Comparison of ENCODE assay signal across 1 cellular context in the genomic region with DNA sequence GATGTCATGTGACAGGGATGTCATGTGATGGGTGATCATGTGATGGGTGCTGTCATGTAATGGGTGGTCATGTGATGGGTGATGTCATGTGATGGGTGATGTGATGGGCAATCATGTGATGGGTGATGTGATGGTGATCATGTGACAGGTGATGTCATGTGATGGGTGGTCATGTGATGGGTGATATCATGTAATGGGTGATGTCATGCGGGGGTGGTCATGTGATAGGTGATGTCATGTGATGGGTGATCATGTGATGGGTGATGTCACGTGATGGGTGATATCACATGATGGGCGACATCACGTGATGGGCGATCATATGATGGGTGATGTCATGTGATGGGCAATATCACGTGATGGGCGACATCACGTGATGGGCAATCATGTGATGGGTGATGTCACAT.
TF ChIP-seq lines count a peak whose summit lies in the region.

No MANE protein-coding gene starts in this region.

TF ChIP-seq in K562, 482 proteins besides CTCF, POLR2A, EP300 and RAD21 (continued from another document and continues in another):
- no peak for TF ChIP-seq ZNF707 (CRISPR knock-in tag; conservative IDR thresholded peaks at IDR 0.05)
- TF ChIP-seq CBFA2T3 (IDR thresholded peaks at IDR 0.05) = peak; percentile 14; the same call in 1 of the 2 replicates
- TF ChIP-seq THAP12 (CRISPR knock-in tag; IDR thresholded peaks at IDR 0.05) = no peak
- TF ChIP-seq, protein P1, sequence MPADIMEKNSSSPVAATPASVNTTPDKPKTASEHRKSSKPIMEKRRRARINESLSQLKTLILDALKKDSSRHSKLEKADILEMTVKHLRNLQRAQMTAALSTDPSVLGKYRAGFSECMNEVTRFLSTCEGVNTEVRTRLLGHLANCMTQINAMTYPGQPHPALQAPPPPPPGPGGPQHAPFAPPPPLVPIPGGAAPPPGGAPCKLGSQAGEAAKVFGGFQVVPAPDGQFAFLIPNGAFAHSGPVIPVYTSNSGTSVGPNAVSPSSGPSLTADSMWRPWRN (IDR thresholded peaks at IDR 0.05; ENCODE audit: low read depth) = no peak
- no peak for TF ChIP-seq E2F4 (CRISPR knock-in tag; IDR thresholded peaks at IDR 0.05; ENCODE audit: low read depth)
- no peak for TF ChIP-seq HDGF (IDR thresholded peaks at IDR 0.05)
- TF ChIP-seq, protein P2, sequence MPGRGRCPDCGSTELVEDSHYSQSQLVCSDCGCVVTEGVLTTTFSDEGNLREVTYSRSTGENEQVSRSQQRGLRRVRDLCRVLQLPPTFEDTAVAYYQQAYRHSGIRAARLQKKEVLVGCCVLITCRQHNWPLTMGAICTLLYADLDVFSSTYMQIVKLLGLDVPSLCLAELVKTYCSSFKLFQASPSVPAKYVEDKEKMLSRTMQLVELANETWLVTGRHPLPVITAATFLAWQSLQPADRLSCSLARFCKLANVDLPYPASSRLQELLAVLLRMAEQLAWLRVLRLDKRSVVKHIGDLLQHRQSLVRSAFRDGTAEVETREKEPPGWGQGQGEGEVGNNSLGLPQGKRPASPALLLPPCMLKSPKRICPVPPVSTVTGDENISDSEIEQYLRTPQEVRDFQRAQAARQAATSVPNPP (IDR thresholded peaks at IDR 0.05; ENCODE audit: borderline replicate concordance, insufficient read depth, insufficient read length) = no peak
- TF ChIP-seq, protein P3, sequence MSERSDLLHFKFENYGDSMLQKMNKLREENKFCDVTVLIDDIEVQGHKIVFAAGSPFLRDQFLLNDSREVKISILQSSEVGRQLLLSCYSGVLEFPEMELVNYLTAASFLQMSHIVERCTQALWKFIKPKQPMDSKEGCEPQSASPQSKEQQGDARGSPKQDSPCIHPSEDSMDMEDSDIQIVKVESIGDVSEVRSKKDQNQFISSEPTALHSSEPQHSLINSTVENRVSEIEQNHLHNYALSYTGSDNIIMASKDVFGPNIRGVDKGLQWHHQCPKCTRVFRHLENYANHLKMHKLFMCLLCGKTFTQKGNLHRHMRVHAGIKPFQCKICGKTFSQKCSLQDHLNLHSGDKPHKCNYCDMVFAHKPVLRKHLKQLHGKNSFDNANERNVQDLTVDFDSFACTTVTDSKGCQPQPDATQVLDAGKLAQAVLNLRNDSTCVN (CRISPR knock-in tag; IDR thresholded peaks at IDR 0.05) = no peak
- no peak for TF ChIP-seq ZNF830 (CRISPR knock-in tag; IDR thresholded peaks at IDR 0.05)
- no peak for TF ChIP-seq HBP1 (CRISPR knock-in tag; IDR thresholded peaks at IDR 0.05)
- TF ChIP-seq HEY1 (CRISPR knock-in tag; IDR thresholded peaks at IDR 0.05; ENCODE audit: borderline replicate concordance) = no peak
- TF ChIP-seq JUN (IDR thresholded peaks at IDR 0.05; ENCODE audit: borderline replicate concordance, low read depth, low read length) = peak; percentile 75
- peak; percentile 100 for TF ChIP-seq JUN (CRISPR knock-in tag; IDR thresholded peaks at IDR 0.05; ENCODE audit: borderline replicate concordance)
- TF ChIP-seq SAFB (IDR thresholded peaks at IDR 0.05; ENCODE audit: borderline replicate concordance, low read depth, low read length) = no peak
- TF ChIP-seq, protein P4, sequence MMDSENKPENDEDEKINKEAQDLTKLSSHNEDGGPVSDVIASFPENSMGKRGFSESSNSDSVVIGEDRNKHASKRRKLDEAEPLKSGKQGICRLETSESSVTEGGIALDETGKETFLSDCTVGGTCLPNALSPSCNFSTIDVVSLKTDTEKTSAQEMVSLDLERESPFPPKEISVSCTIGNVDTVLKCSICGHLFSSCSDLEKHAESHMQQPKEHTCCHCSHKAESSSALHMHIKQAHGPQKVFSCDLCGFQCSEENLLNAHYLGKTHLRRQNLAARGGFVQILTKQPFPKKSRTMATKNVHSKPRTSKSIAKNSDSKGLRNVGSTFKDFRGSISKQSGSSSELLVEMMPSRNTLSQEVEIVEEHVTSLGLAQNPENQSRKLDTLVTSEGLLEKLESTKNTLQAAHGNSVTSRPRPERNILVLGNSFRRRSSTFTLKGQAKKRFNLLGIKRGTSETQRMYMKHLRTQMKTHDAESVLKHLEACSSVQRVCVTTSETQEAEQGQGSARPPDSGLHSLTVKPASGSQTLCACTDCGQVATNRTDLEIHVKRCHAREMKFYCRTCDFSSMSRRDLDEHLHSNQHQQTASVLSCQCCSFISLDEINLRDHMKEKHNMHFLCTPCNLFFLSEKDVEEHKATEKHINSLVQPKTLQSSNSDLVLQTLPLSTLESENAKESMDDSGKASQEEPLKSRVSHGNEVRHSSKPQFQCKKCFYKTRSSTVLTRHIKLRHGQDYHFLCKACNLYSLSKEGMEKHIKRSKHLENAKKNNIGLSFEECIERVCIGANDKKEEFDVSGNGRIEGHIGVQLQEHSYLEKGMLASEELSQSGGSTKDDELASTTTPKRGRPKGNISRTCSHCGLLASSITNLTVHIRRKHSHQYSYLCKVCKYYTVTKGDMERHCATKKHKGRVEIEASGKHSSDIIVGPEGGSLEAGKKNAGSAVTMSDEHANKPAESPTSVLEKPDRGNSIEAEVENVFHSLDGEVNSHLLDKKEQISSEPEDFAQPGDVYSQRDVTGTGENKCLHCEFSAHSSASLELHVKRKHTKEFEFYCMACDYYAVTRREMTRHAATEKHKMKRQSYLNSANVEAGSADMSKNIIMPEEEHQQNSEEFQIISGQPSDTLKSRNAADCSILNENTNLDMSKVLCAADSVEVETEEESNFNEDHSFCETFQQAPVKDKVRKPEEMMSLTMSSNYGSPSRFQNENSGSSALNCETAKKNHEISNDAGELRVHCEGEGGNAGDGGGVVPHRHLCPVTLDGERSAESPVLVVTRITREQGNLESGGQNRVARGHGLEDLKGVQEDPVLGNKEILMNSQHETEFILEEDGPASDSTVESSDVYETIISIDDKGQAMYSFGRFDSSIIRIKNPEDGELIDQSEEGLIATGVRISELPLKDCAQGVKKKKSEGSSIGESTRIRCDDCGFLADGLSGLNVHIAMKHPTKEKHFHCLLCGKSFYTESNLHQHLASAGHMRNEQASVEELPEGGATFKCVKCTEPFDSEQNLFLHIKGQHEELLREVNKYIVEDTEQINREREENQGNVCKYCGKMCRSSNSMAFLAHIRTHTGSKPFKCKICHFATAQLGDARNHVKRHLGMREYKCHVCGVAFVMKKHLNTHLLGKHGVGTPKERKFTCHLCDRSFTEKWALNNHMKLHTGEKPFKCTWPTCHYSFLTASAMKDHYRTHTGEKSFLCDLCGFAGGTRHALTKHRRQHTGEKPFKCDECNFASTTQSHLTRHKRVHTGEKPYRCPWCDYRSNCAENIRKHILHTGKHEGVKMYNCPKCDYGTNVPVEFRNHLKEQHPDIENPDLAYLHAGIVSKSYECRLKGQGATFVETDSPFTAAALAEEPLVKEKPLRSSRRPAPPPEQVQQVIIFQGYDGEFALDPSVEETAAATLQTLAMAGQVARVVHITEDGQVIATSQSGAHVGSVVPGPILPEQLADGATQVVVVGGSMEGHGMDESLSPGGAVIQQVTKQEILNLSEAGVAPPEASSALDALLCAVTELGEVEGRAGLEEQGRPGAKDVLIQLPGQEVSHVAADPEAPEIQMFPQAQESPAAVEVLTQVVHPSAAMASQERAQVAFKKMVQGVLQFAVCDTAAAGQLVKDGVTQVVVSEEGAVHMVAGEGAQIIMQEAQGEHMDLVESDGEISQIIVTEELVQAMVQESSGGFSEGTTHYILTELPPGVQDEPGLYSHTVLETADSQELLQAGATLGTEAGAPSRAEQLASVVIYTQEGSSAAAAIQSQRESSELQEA (IDR thresholded peaks at IDR 0.05; ENCODE audit: low read depth) = no peak
- no peak for TF ChIP-seq CLOCK (CRISPR knock-in tag; IDR thresholded peaks at IDR 0.05; ENCODE audit: borderline replicate concordance)
- TF ChIP-seq, protein P5, sequence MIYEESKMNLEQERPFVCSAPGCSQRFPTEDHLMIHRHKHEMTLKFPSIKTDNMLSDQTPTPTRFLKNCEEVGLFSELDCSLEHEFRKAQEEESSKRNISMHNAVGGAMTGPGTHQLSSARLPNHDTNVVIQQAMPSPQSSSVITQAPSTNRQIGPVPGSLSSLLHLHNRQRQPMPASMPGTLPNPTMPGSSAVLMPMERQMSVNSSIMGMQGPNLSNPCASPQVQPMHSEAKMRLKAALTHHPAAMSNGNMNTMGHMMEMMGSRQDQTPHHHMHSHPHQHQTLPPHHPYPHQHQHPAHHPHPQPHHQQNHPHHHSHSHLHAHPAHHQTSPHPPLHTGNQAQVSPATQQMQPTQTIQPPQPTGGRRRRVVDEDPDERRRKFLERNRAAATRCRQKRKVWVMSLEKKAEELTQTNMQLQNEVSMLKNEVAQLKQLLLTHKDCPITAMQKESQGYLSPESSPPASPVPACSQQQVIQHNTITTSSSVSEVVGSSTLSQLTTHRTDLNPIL (CRISPR knock-in tag; IDR thresholded peaks at IDR 0.05) = peak; percentile 47; the same call in 1 of the 2 replicates
- TF ChIP-seq EZH2 (IDR thresholded peaks at IDR 0.05; ENCODE audit: borderline replicate concordance, low read depth, low read length) = no peak
- TF ChIP-seq PKNOX1 (IDR thresholded peaks at IDR 0.05) = no peak
- peak; percentile 60; the same call in 1 of the 2 replicates for TF ChIP-seq TARDBP (IDR thresholded peaks at IDR 0.05)
- TF ChIP-seq DDX20 (tag; IDR thresholded peaks at IDR 0.05; ENCODE audit: low read depth) = no peak
- no peak for TF ChIP-seq ZZZ3 (IDR thresholded peaks at IDR 0.05)
- no peak for TF ChIP-seq WHSC1 (IDR thresholded peaks at IDR 0.05; ENCODE audit: low read length)
- TF ChIP-seq ZNF76 (CRISPR knock-in tag; IDR thresholded peaks at IDR 0.05; ENCODE audit: borderline replicate concordance) = no peak
- peak in 1 of 2 experiments; percentile 58; a peak in 2 of 4 replicates for TF ChIP-seq HDAC1 (IDR thresholded peaks at IDR 0.05)
- peak in 1 of 2 experiments; percentile 67; a peak in 1 of 4 replicates for TF ChIP-seq MCM7 (IDR thresholded peaks at IDR 0.05)
- TF ChIP-seq CHCHD3 (CRISPR knock-in tag; IDR thresholded peaks at IDR 0.05) = no peak
- no peak for TF ChIP-seq RHOXF2B (CRISPR knock-in tag; conservative IDR thresholded peaks at IDR 0.05)
- TF ChIP-seq MIER1 (IDR thresholded peaks at IDR 0.05; ENCODE audit: low read depth) = no peak
- no peak for TF ChIP-seq ELK3 (CRISPR knock-in tag; IDR thresholded peaks at IDR 0.05)
- no peak for TF ChIP-seq FOXJ2 (tag; IDR thresholded peaks at IDR 0.05)
